31 cellular contexts compared by ENCODE assay signal in genomic region chr7:148124477-148124876, GRCh38.
"Had no signal": no experiment of that assay in that cellular context is flagged by ENCODE, and none has a peak within 500 bp of the region (broad histone marks: within the 10 kb centered on the region; RNA-seq: fewer than 3 reads in every experiment).

No MANE protein-coding gene starts in this region.

- DNase-seq: activated CD4-positive, alpha-beta memory T cell treated with anti-CD3 and anti-CD28 coated beads for 36 hours; activated CD4-positive, alpha-beta T cell treated with anti-CD3 and anti-CD28 coated beads for 4 hours; activated CD4-positive, alpha-beta T cell treated with anti-CD3 and anti-CD28 coated beads, Interleukin-2, amount 10 ng/mL, durations not matched to agents 24 days and 14 days; activated CD4-positive, alpha-beta T cell treated with anti-CD3 and anti-CD28 coated beads, Interleukin-2, amount 50 U/mL, for 1 hour; activated CD4-positive, alpha-beta T cell treated with anti-CD3 and anti-CD28 coated beads, Interleukin-2, amount 50 U/mL, for 4 hours; activated CD4-positive, CD25-positive, alpha-beta regulatory T cell treated with anti-CD3 and anti-CD28 coated beads, Interleukin-2, amount 50 U/mL, for 72 hours; activated CD8-positive, alpha-beta memory T cell treated with anti-CD3 and anti-CD28 coated beads, Interleukin-2, amount 50 U/mL, for 4 hours; activated CD8-positive, alpha-beta T cell treated with anti-CD3 and anti-CD28 coated beads for 36 hours; activated effector memory CD4-positive, alpha-beta T cell treated with anti-CD3 and anti-CD28 coated beads, Interleukin-2, amount 50 U/mL, for 16 hours; activated gamma-delta T cell treated with Interleukin-2 at 50 U/mL for 16 hours; activated naive CD4-positive, alpha-beta T cell; activated naive CD4-positive, alpha-beta T cell treated with anti-CD3 and anti-CD28 coated beads for 36 hours; activated naive CD4-positive, alpha-beta T cell treated with anti-CD3 and anti-CD28 coated beads, Interleukin-2, amount 50 U/mL, for 16 hours; activated naive CD8-positive, alpha-beta T cell treated with anti-CD3 and anti-CD28 coated beads for 36 hours; activated T-cell treated with anti-CD3 and anti-CD28 coated beads for 4 hours; activated T-cell treated with anti-CD3 and anti-CD28 coated beads, Interleukin-2, amount 50 U/mL, for 1 hour; activated T-cell treated with anti-CD3 and anti-CD28 coated beads, Interleukin-2, amount 50 U/mL, for 4 hours; activated T-cell treated with anti-CD3 and anti-CD28 coated beads, Interleukin-2, amount 50 U/mL, for 72 hours; adrenal gland; amniotic stem cell; aorta; body of pancreas; brain microvascular endothelial cell; central memory CD4-positive, alpha-beta T cell; T-helper 2 cell; T-helper 9 cell; WERI-Rb-1 had no signal

- H3K4me3 ChIP-seq: adrenal gland, body of pancreas, breast epithelium had no signal

- ATAC-seq: activated CD8-positive, alpha-beta T cell treated with anti-CD3 and anti-CD28 coated beads for 36 hours; activated naive CD4-positive, alpha-beta T cell treated with anti-CD3 and anti-CD28 coated beads, Interleukin-2, amount 50 U/mL, for 72 hours; activated T-cell treated with anti-CD3 and anti-CD28 coated beads, Interleukin-2, amount 50 U/mL, for 4 hours; activated T-cell treated with anti-CD3 and anti-CD28 coated beads, Interleukin-2, amount 50 U/mL, for 72 hours; activated T-helper 17 cell treated with anti-CD3 and anti-CD28 coated beads, Interleukin-2, amount 50 U/mL, for 72 hours; body of pancreas; WTC11 had no signal
